Comparison of ENCODE assay signal across 1 cellular context in the genomic region with DNA sequence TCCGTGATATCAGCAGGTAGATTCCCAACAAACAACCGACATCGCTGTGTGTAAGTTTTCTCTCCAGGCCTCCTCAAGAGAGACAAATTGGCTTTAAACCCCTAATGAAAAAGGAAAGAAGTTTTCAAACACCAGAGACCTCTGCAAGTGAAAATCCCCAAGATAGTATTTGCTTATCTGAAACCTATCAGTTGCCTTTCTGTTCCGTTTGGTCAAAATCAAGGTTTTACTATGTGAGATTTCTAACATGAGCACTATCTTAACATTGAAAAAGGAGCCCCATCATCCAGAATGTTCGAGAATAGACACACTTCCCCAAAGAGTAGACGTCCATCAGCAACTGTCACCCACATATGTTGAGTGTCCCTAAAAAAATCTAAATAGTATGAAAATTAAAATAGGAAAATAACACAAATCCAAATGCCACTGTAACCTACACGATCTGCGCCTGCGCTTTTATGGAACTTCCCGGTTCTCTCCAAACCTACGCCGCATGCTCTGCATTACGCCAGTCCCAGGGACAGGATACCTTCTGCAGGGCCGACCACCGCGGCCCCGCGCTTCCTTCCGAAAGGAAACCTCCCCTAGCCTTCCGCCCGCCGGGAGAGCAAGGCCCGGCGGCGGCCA.
TF ChIP-seq lines count a peak whose summit lies in the region.

No MANE protein-coding gene starts in this region.

TF ChIP-seq in endothelial cell of umbilical vein, 7 proteins besides CTCF, POLR2A, EP300 and RAD21 (continued from another document):
- TF ChIP-seq, protein P1, sequence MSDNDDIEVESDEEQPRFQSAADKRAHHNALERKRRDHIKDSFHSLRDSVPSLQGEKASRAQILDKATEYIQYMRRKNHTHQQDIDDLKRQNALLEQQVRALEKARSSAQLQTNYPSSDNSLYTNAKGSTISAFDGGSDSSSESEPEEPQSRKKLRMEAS (IDR thresholded peaks at IDR 0.05; ENCODE audit: insufficient read depth, insufficient read length), result no peak
- TF ChIP-seq POLR2AphosphoS5 (IDR thresholded peaks at IDR 0.05; ENCODE audit: insufficient read depth, low read depth, low read length), result no peak
